ENCODE assay signal across 19 cellular contexts in the genomic region with DNA sequence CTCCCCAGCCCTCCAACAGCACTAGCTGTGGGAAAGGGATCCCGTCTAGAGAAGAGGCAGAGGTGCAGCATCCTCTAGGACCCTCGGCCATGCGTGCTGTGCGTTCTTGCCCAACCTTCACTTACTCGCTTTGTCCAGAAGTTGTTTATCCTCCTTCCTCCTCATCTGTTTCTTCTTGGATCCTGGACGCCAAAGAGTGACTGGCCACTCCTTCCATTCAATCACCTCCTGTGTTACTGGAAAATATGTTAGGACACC.
DNase-seq lines count a peak whose midpoint lies in the region; ATAC-seq and TF ChIP-seq lines count a peak whose summit lies in the region.
"Had no signal": no experiment of that assay in that cellular context is flagged by ENCODE, and none has a peak within 500 bp of the region (broad histone marks: within the 10 kb centered on the region; RNA-seq: fewer than 3 reads in every experiment).

No MANE protein-coding gene starts in this region.

- H4K20me1 ChIP-seq in smooth muscle cell (ENCODE audit: low read depth), result no peaks in the 10 kb centered on the region

- no peak for TF ChIP-seq CTCF in smooth muscle cell (IDR thresholded peaks at IDR 0.05; ENCODE audit: borderline replicate concordance, insufficient read depth, poor library complexity, severe bottlenecking)

- ATAC-seq in left cardiac atrium (no peak), GM21360 (IDR thresholded peaks at IDR 0.05; ENCODE audit: unreplicated experiment) (no peak)
- ATAC-seq: activated naive CD8-positive, alpha-beta T cell treated with anti-CD3 and anti-CD28 coated beads, Interleukin-2, amount 50 U/mL, for 24 hours; activated T-cell treated with anti-CD3 and anti-CD28 coated beads, Interleukin-2, amount 50 U/mL, for 72 hours; sciatic nerve had no signal

- no peak overlapping the region for H2AFZ ChIP-seq in smooth muscle cell (ENCODE audit: low read depth)

- intact Hi-C loops in cardiac septum (cut with DNase I), result no loop called here
- intact Hi-C loops in left cardiac atrium (cut with DNase I), result no loop called here

- H3K27ac ChIP-seq in muscle layer of colon (ENCODE audit: low read depth, low read length) (peak overlapping the region; percentile 88), smooth muscle cell (ENCODE audit: low read depth) (peak overlapping the region; percentile 83)
- H3K27ac ChIP-seq: RWPE1 had no signal

- H3K9ac ChIP-seq in muscle layer of colon (ENCODE audit: low read length), result no peak overlapping the region
- H3K9ac ChIP-seq in smooth muscle cell (ENCODE audit: low read depth), result no peak overlapping the region

- H3K27me3 ChIP-seq in muscle layer of colon (ENCODE audit: control insufficient read depth in 1 of 2, insufficient read depth in 2 of 2, low read length in 2 of 2) (no peaks in the 10 kb centered on the region), smooth muscle cell (ENCODE audit: low read depth) (no peaks in the 10 kb centered on the region)

- H3K79me2 ChIP-seq in smooth muscle cell (ENCODE audit: low read depth), result no peaks in the 10 kb centered on the region

- peak overlapping the region; percentile 59 for H3K4me2 ChIP-seq in smooth muscle cell

- peaks cover 67% of the 10 kb centered on the region for H3K4me1 ChIP-seq in muscle layer of colon (ENCODE audit: insufficient read depth, low read length)
- peaks cover 25% of the 10 kb centered on the region for H3K4me1 ChIP-seq in smooth muscle cell (ENCODE audit: low read depth)

- H3K36me3 ChIP-seq in muscle layer of colon (ENCODE audit: insufficient read depth, low read length) (no peaks in the 10 kb centered on the region), smooth muscle cell (ENCODE audit: low read depth) (no peaks in the 10 kb centered on the region)

- peak; percentile 50 for DNase-seq in cardiac septum (ENCODE audit: low spot score)
- no peak for DNase-seq in left cardiac atrium
- DNase-seq in smooth muscle cell (lab: John Stamatoyannopoulos, UW; ENCODE audit: unreplicated experiment), result no peak
- DNase-seq in HEK293T (ENCODE audit: extremely low spot score), result no peak
- DNase-seq in activated gamma-delta T cell (lab: John Stamatoyannopoulos, UW), result no peak
- DNase-seq in NCI-H446 treated with DMSO at 0.1 percent for 48 hours (lab: John Stamatoyannopoulos, UW), result no peak
- DNase-seq: activated naive CD8-positive, alpha-beta T cell treated with anti-CD3 and anti-CD28 coated beads, Interleukin-2, amount 50 U/mL, for 24 hours; activated T-cell treated with anti-CD3 and anti-CD28 coated beads, Interleukin-2, amount 50 U/mL, for 72 hours; caudate nucleus; CD4-positive, CD25-positive, alpha-beta regulatory T cell; effector CD8-positive, alpha-beta T cell; hippocampal formation; kidney; NCI-H1436 treated with DMSO at 0.1 percent for 48 hours; stimulated activated CD4-positive, alpha-beta T cell treated with anti-CD3 and anti-CD28 coated beads, Interleukin-4, amount 100 ng/mL, for 1 hour had no signal

- H3K9me3 ChIP-seq in muscle layer of colon (ENCODE audit: low read length), result no peaks in the 10 kb centered on the region
- H3K9me3 ChIP-seq in smooth muscle cell (replicated peaks; ENCODE audit: low read depth), result no peaks in the 10 kb centered on the region

- WGBS in smooth muscle cell (ENCODE audit: low lambda C conversion rate), result 88% methylated on average over 6 of the region's 6 CpGs

- H3F3A ChIP-seq in smooth muscle cell (ENCODE audit: low read depth), result peaks cover 20% of the 10 kb centered on the region

- POLR2A ChIA-PET in HEK293T (lab: Yijun Ruan, JAX), result no interaction called here

- CTCF ChIA-PET in HEK293T (lab: Yijun Ruan, JAX), result no interaction called here

- H3K4me3 ChIP-seq in muscle layer of colon (ENCODE audit: low read depth in 1 of 2, low read length in 2 of 2) (no peak overlapping the region), smooth muscle cell (no peak overlapping the region)

TF ChIP-seq in HEK293T, 16 proteins besides CTCF, POLR2A, EP300 and RAD21:
- TF ChIP-seq ZNF384 (IDR thresholded peaks at IDR 0.05) (no peak), FOXM1 (IDR thresholded peaks at IDR 0.05; ENCODE audit: borderline replicate concordance) (no peak), HDGF (IDR thresholded peaks at IDR 0.05; ENCODE audit: borderline replicate concordance) (no peak), LEF1 (IDR thresholded peaks at IDR 0.05; ENCODE audit: borderline replicate concordance) (no peak), CTBP1 (IDR thresholded peaks at IDR 0.05; ENCODE audit: borderline replicate concordance) (no peak), FOXK2 (IDR thresholded peaks at IDR 0.05) (no peak), SP1 (IDR thresholded peaks at IDR 0.05) (no peak), ARNT (IDR thresholded peaks at IDR 0.05) (no peak), FOXA1 (IDR thresholded peaks at IDR 0.05) (no peak), SUZ12 (IDR thresholded peaks at IDR 0.05) (no peak), TARDBP (IDR thresholded peaks at IDR 0.05) (no peak), NFRKB (IDR thresholded peaks at IDR 0.05) (no peak)
- TF ChIP-seq, protein P1, sequence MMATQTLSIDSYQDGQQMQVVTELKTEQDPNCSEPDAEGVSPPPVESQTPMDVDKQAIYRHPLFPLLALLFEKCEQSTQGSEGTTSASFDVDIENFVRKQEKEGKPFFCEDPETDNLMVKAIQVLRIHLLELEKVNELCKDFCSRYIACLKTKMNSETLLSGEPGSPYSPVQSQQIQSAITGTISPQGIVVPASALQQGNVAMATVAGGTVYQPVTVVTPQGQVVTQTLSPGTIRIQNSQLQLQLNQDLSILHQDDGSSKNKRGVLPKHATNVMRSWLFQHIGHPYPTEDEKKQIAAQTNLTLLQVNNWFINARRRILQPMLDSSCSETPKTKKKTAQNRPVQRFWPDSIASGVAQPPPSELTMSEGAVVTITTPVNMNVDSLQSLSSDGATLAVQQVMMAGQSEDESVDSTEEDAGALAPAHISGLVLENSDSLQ (IDR thresholded peaks at IDR 0.05), result no peak
